In the genomic region with DNA sequence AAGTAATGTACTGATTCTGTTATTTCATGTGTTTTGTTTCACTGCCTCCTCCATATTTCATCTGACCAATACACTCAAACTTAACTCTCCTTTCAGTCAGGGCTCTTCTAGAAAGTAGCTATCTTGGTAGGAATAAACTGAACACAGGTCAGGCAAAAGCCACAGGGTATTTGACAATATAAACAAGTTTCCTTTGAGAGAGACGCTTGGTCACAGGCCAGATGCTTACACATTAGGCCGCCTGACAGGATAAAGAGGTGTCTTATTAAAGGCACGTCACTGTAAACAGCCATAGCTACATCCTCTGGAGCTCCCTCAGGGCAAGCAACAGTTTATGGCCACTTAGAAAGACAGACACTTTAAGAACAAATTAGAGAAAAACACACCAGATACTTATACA, we compare ENCODE assay signal across 1 cellular context.
TF ChIP-seq lines count a peak whose summit lies in the region.

No MANE protein-coding gene starts in this region.

TF ChIP-seq in GM23338, 12 proteins besides CTCF, POLR2A, EP300 and RAD21 (continued from another document):
- TF ChIP-seq, protein P1, sequence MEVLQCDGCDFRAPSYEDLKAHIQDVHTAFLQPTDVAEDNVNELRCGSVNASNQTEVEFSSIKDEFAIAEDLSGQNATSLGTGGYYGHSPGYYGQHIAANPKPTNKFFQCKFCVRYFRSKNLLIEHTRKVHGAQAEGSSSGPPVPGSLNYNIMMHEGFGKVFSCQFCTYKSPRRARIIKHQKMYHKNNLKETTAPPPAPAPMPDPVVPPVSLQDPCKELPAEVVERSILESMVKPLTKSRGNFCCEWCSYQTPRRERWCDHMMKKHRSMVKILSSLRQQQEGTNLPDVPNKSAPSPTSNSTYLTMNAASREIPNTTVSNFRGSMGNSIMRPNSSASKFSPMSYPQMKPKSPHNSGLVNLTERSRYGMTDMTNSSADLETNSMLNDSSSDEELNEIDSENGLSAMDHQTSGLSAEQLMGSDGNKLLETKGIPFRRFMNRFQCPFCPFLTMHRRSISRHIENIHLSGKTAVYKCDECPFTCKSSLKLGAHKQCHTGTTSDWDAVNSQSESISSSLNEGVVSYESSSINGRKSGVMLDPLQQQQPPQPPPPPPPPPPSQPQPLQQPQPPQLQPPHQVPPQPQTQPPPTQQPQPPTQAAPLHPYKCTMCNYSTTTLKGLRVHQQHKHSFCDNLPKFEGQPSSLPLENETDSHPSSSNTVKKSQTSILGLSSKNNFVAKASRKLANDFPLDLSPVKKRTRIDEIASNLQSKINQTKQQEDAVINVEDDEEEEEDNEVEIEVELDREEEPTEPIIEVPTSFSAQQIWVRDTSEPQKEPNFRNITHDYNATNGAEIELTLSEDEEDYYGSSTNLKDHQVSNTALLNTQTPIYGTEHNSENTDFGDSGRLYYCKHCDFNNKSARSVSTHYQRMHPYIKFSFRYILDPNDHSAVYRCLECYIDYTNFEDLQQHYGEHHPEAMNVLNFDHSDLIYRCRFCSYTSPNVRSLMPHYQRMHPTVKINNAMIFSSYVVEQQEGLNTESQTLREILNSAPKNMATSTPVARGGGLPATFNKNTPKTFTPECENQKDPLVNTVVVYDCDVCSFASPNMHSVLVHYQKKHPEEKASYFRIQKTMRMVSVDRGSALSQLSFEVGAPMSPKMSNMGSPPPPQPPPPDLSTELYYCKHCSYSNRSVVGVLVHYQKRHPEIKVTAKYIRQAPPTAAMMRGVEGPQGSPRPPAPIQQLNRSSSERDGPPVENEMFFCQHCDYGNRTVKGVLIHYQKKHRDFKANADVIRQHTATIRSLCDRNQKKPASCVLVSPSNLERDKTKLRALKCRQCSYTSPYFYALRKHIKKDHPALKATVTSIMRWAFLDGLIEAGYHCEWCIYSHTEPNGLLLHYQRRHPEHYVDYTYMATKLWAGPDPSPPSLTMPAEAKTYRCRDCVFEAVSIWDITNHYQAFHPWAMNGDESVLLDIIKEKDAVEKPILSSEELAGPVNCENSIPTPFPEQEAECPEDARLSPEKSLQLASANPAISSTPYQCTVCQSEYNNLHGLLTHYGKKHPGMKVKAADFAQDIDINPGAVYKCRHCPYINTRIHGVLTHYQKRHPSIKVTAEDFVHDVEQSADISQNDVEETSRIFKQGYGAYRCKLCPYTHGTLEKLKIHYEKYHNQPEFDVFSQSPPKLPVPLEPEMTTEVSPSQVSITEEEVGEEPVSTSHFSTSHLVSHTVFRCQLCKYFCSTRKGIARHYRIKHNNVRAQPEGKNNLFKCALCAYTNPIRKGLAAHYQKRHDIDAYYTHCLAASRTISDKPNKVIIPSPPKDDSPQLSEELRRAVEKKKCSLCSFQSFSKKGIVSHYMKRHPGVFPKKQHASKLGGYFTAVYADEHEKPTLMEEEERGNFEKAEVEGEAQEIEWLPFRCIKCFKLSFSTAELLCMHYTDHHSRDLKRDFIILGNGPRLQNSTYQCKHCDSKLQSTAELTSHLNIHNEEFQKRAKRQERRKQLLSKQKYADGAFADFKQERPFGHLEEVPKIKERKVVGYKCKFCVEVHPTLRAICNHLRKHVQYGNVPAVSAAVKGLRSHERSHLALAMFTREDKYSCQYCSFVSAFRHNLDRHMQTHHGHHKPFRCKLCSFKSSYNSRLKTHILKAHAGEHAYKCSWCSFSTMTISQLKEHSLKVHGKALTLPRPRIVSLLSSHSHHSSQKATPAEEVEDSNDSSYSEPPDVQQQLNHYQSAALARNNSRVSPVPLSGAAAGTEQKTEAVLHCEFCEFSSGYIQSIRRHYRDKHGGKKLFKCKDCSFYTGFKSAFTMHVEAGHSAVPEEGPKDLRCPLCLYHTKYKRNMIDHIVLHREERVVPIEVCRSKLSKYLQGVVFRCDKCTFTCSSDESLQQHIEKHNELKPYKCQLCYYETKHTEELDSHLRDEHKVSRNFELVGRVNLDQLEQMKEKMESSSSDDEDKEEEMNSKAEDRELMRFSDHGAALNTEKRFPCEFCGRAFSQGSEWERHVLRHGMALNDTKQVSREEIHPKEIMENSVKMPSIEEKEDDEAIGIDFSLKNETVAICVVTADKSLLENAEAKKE (CRISPR knock-in tag; IDR thresholded peaks at IDR 0.05) = no peak
